ENCODE assay signal across 15 cellular contexts in genomic region chr12:114501474-114501807, GRCh38.
"Had no signal": no experiment of that assay in that cellular context is flagged by ENCODE, and none has a peak within 500 bp of the region (broad histone marks: within the 10 kb centered on the region; RNA-seq: fewer than 3 reads in every experiment).

No MANE protein-coding gene starts in this region.

- H3K9me3 ChIP-seq: prostate gland, suprapubic skin, transverse colon, vagina had no signal

- H3K36me3 ChIP-seq: prostate gland, suprapubic skin, transverse colon, vagina had no signal

- H3K27me3 ChIP-seq: vagina had no signal

- H3K4me1 ChIP-seq: foreskin keratinocyte, prostate gland, suprapubic skin, transverse colon, vagina had no signal

- H3K4me3 ChIP-seq: prostate gland, suprapubic skin, transverse colon, vagina had no signal

- H3K27ac ChIP-seq: foreskin keratinocyte, prostate gland, suprapubic skin, transverse colon, vagina had no signal

- ATAC-seq: activated naive CD8-positive, alpha-beta T cell treated with anti-CD3 and anti-CD28 coated beads, Interleukin-2, amount 50 U/mL, for 24 hours; activated T-cell treated with anti-CD3 and anti-CD28 coated beads, Interleukin-2, amount 50 U/mL, for 4 hours; foreskin keratinocyte; left lobe of liver; right cardiac atrium had no signal

- DNase-seq: activated CD4-positive, alpha-beta T cell treated with anti-CD3 and anti-CD28 coated beads, Interleukin-2, amount 10 ng/mL, durations not matched to agents 7 days and 5 days; activated CD4-positive, CD25-positive, alpha-beta regulatory T cell; activated CD8-positive, alpha-beta memory T cell treated with anti-CD3 and anti-CD28 coated beads, Interleukin-2, amount 50 U/mL, for 4 hours; activated naive CD4-positive, alpha-beta T cell treated with anti-CD3 and anti-CD28 coated beads, Interleukin-2, amount 10 ng/mL, durations not matched to agents 7 days and 5 days; activated naive CD8-positive, alpha-beta T cell treated with anti-CD3 and anti-CD28 coated beads, Interleukin-2, amount 50 U/mL, for 24 hours; activated T-cell treated with anti-CD3 and anti-CD28 coated beads, Interleukin-2, amount 50 U/mL, for 4 hours; anterior cingulate cortex; caudate nucleus; foreskin keratinocyte; right cardiac atrium; transverse colon had no signal
